18 cellular contexts compared by ENCODE assay signal in genomic region chr9:8338742-8339425, GRCh38.
"Had no signal": no experiment of that assay in that cellular context is flagged by ENCODE, and none has a peak within 500 bp of the region (broad histone marks: within the 10 kb centered on the region; RNA-seq: fewer than 3 reads in every experiment).

No MANE protein-coding gene starts in this region.

- H3K36me3 ChIP-seq: thyroid gland, uterus had no signal

- H3K27me3 ChIP-seq: thyroid gland, uterus had no signal

- H3K27ac ChIP-seq: parathyroid adenoma, thyroid gland, uterus had no signal

- H3K4me3 Mint-ChIP-seq: activated B cell treated with CpG ODN at 0.5 μM for 24 hours; activated CD8-positive, alpha-beta T cell treated with anti-CD3 and anti-CD28 coated beads for 36 hours; memory B cell; naive thymus-derived CD4-positive, alpha-beta T cell; stimulated activated memory B cell treated with anti-CD40 and anti-IgM and Interleukin-4, amounts not matched to agents 10 μg/mL and 1 μg/mL and 100 μg/mL, for 72 hours; T-helper 2 cell treated with Interferon-gamma antibody and Interleukin-4, amounts not matched to agents 5 μg/mL and 100 μg/mL, for 36 hours had no signal

- H3K4me1 ChIP-seq: parathyroid adenoma, thyroid gland, uterus had no signal

- H3K36me3 Mint-ChIP-seq: activated naive CD4-positive, alpha-beta T cell treated with anti-CD3 and anti-CD28 coated beads, Interleukin-2, amount 50 U/mL, for 72 hours; memory B cell; naive thymus-derived CD4-positive, alpha-beta T cell; stimulated activated memory B cell treated with anti-CD40 and anti-IgM and Interleukin-4, amounts not matched to agents 10 μg/mL and 1 μg/mL and 100 μg/mL, for 72 hours had no signal

- H3K9me3 Mint-ChIP-seq: activated B cell treated with CpG ODN at 0.5 μM for 24 hours; activated CD8-positive, alpha-beta T cell treated with anti-CD3 and anti-CD28 coated beads for 36 hours; memory B cell; stimulated activated memory B cell treated with anti-CD40 and anti-IgM and Interleukin-4, amounts not matched to agents 10 μg/mL and 1 μg/mL and 100 μg/mL, for 72 hours; T-helper 2 cell treated with Interferon-gamma antibody and Interleukin-4, amounts not matched to agents 5 μg/mL and 100 μg/mL, for 36 hours had no signal

- H2AFZ ChIP-seq: parathyroid adenoma had no signal

- DNase-seq: activated B cell treated with CpG ODN at 0.5 μM for 24 hours; activated CD4-positive, alpha-beta T cell treated with anti-CD3 and anti-CD28 coated beads for 48 hours; activated CD8-positive, alpha-beta memory T cell treated with anti-CD3 and anti-CD28 coated beads, Interleukin-2, amount 50 U/mL, for 4 hours; activated CD8-positive, alpha-beta T cell treated with anti-CD3 and anti-CD28 coated beads for 36 hours; activated gamma-delta T cell; activated T-cell treated with anti-CD3 and anti-CD28 coated beads, Interleukin-2, amount 50 U/mL, for 48 hours; foreskin melanocyte; left colon; naive thymus-derived CD4-positive, alpha-beta T cell; stimulated activated CD4-positive, alpha-beta T cell treated with anti-CD3 and anti-CD28 coated beads, Interleukin-2, amount 100 ng/mL, for 48 hours; thyroid gland; uterus had no signal

- H3K27ac Mint-ChIP-seq: activated B cell treated with CpG ODN at 0.5 μM for 24 hours; activated CD8-positive, alpha-beta T cell treated with anti-CD3 and anti-CD28 coated beads for 36 hours; activated naive CD4-positive, alpha-beta T cell treated with anti-CD3 and anti-CD28 coated beads, Interleukin-2, amount 50 U/mL, for 72 hours; memory B cell; naive thymus-derived CD4-positive, alpha-beta T cell; stimulated activated memory B cell treated with anti-CD40 and anti-IgM and Interleukin-4, amounts not matched to agents 10 μg/mL and 1 μg/mL and 100 μg/mL, for 72 hours; T-helper 2 cell treated with Interferon-gamma antibody and Interleukin-4, amounts not matched to agents 5 μg/mL and 100 μg/mL, for 36 hours had no signal

- H3K4me1 Mint-ChIP-seq: activated B cell treated with CpG ODN at 0.5 μM for 24 hours; memory B cell; naive thymus-derived CD4-positive, alpha-beta T cell; stimulated activated memory B cell treated with anti-CD40 and anti-IgM and Interleukin-4, amounts not matched to agents 10 μg/mL and 1 μg/mL and 100 μg/mL, for 72 hours had no signal

- H3K4me3 ChIP-seq: mucosa of descending colon, thyroid gland, uterus had no signal

- H3K9ac ChIP-seq: parathyroid adenoma had no signal

- ATAC-seq: activated CD8-positive, alpha-beta T cell treated with anti-CD3 and anti-CD28 coated beads for 36 hours; activated naive CD4-positive, alpha-beta T cell treated with anti-CD3 and anti-CD28 coated beads, Interleukin-2, amount 50 U/mL, for 72 hours; naive thymus-derived CD4-positive, alpha-beta T cell; stimulated activated memory B cell treated with anti-CD40 and anti-IgM and Interleukin-4, amounts not matched to agents 10 μg/mL and 1 μg/mL and 100 μg/mL, for 72 hours had no signal

- H3K79me2 ChIP-seq: parathyroid adenoma had no signal

- H3K9me3 ChIP-seq: mucosa of descending colon, thyroid gland, uterus had no signal

- H3K27me3 Mint-ChIP-seq: activated B cell treated with CpG ODN at 0.5 μM for 24 hours; memory B cell; naive thymus-derived CD4-positive, alpha-beta T cell; stimulated activated memory B cell treated with anti-CD40 and anti-IgM and Interleukin-4, amounts not matched to agents 10 μg/mL and 1 μg/mL and 100 μg/mL, for 72 hours had no signal
